Comparison of ENCODE assay signal across 16 cellular contexts in genomic region chr21:21029159-21029558, GRCh38. TPM values are rescaled to one million over a fixed set of nuclear protein-coding genes. Genes with fewer than 3 reads are reported as not detected.
DNase-seq lines count a peak whose midpoint lies in the region; ATAC-seq and TF ChIP-seq lines count a peak whose summit lies in the region.
"Had no signal": no experiment of that assay in that cellular context is flagged by ENCODE, and none has a peak within 500 bp of the region (broad histone marks: within the 10 kb centered on the region; RNA-seq: fewer than 3 reads in every experiment).

No MANE protein-coding gene starts in this region.

- DNase-seq in GF-D8 (lab: John Stamatoyannopoulos, UW) (peak; percentile 8), NCI-H146 treated with DMSO at 0.1 percent for 48 hours (lab: John Stamatoyannopoulos, UW; ENCODE audit: unreplicated experiment) (peak; percentile 18), SK-MEL-5 (ENCODE audit: low read depth, low spot score) (peak; percentile 43), fibroblast of the aortic adventitia (ENCODE audit: low read depth) (peak; percentile 8), dermis blood vessel endothelial cell (no peak), ACHN (no peak), NCI-H2227 (lab: John Stamatoyannopoulos, UW; ENCODE audit: unreplicated experiment) (no peak)
- DNase-seq: activated CD8-positive, alpha-beta T cell treated with anti-CD3 and anti-CD28 coated beads for 36 hours; BE2C; DMS79 treated with DMSO at 0.1 percent for 48 hours; left colon; NCI-H2171 had no signal

- TF ChIP-seq CTCF in fibroblast of the aortic adventitia (IDR thresholded peaks at IDR 0.05; ENCODE audit: insufficient read depth, low read length): no peak

- ATAC-seq in GM19463 (IDR thresholded peaks at IDR 0.05; ENCODE audit: unreplicated experiment): no peak
- ATAC-seq: activated CD8-positive, alpha-beta T cell treated with anti-CD3 and anti-CD28 coated beads for 36 hours; activated T-helper 17 cell treated with anti-CD3 and anti-CD28 coated beads, Interleukin-2, amount 50 U/mL, for 72 hours; esophagus mucosa; left colon had no signal

- no peak overlapping the region for H3K4me3 ChIP-seq in fibroblast of the aortic adventitia (ENCODE audit: low read depth, low read length)
- H3K4me3 ChIP-seq: hepatocyte had no signal

- in situ Hi-C loops in SK-MEL-5 (cut with HindIII; ENCODE audit: low pct_unique_long_range_greater_than_20kb, low sequenced_read_pairs) (no loop called here), ACHN (cut with HindIII; ENCODE audit: low pct_ligation_motif_present, low pct_unique_long_range_greater_than_20kb, low sequenced_read_pairs) (no loop called here)

RNA-seq across cellular contexts. Expression of gene NCAM2, which starts 30.9 kb away (rescaled TPM):
- total RNA-seq in SK-MEL-5 (2014; rRNA removed; shearing (Covaris generic)): 5.2 and 7.3 TPM in 2 replicates
- polyA plus RNA-seq in SK-MEL-5 (2015; cell fraction: cytosol; rRNA removed): 2.1 and 3.8 TPM in 2 replicates
- polyA plus RNA-seq in SK-MEL-5 (2015; cell fraction: nucleus; rRNA removed): 0.46 and 3.7 TPM in 2 replicates
- total RNA-seq in fibroblast of the aortic adventitia (ENCODE audit: low replicate concordance) (5.9 and 19.4 TPM in 2 replicates), dermis blood vessel endothelial cell (0.17 and 0.42 TPM in 2 replicates)
- total RNA-seq: activated CD8-positive, alpha-beta T cell treated with anti-CD3 and anti-CD28 coated beads for 36 hours; activated T-helper 17 cell treated with anti-CD3 and anti-CD28 coated beads, Interleukin-2, amount 50 U/mL, for 72 hours; esophagus mucosa had no signal

Comparison
In these comparisons a context has a peak if more than half of its experiments do, and no peak if none do; other contexts are left out.
1. DNase-seq: peak in GF-D8 (single experiment), NCI-H146 treated with DMSO at 0.1 percent for 48 hours (single experiment), SK-MEL-5 (single experiment) and fibroblast of the aortic adventitia (single experiment); none in dermis blood vessel endothelial cell (single experiment), ACHN (single experiment) and NCI-H2227 (single experiment).